1 cellular context compared by ENCODE assay signal in genomic region chr3:186070550-186070949, GRCh38.
TF ChIP-seq lines count a peak whose summit lies in the region.

No MANE protein-coding gene starts in this region.

TF ChIP-seq in HepG2, 621 proteins besides CTCF, POLR2A, EP300 and RAD21 (continues in another document):
- TF ChIP-seq, protein P1, sequence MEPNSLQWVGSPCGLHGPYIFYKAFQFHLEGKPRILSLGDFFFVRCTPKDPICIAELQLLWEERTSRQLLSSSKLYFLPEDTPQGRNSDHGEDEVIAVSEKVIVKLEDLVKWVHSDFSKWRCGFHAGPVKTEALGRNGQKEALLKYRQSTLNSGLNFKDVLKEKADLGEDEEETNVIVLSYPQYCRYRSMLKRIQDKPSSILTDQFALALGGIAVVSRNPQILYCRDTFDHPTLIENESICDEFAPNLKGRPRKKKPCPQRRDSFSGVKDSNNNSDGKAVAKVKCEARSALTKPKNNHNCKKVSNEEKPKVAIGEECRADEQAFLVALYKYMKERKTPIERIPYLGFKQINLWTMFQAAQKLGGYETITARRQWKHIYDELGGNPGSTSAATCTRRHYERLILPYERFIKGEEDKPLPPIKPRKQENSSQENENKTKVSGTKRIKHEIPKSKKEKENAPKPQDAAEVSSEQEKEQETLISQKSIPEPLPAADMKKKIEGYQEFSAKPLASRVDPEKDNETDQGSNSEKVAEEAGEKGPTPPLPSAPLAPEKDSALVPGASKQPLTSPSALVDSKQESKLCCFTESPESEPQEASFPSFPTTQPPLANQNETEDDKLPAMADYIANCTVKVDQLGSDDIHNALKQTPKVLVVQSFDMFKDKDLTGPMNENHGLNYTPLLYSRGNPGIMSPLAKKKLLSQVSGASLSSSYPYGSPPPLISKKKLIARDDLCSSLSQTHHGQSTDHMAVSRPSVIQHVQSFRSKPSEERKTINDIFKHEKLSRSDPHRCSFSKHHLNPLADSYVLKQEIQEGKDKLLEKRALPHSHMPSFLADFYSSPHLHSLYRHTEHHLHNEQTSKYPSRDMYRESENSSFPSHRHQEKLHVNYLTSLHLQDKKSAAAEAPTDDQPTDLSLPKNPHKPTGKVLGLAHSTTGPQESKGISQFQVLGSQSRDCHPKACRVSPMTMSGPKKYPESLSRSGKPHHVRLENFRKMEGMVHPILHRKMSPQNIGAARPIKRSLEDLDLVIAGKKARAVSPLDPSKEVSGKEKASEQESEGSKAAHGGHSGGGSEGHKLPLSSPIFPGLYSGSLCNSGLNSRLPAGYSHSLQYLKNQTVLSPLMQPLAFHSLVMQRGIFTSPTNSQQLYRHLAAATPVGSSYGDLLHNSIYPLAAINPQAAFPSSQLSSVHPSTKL (CRISPR knock-in tag; IDR thresholded peaks at IDR 0.05): peak; percentile 51
- TF ChIP-seq, protein P2, sequence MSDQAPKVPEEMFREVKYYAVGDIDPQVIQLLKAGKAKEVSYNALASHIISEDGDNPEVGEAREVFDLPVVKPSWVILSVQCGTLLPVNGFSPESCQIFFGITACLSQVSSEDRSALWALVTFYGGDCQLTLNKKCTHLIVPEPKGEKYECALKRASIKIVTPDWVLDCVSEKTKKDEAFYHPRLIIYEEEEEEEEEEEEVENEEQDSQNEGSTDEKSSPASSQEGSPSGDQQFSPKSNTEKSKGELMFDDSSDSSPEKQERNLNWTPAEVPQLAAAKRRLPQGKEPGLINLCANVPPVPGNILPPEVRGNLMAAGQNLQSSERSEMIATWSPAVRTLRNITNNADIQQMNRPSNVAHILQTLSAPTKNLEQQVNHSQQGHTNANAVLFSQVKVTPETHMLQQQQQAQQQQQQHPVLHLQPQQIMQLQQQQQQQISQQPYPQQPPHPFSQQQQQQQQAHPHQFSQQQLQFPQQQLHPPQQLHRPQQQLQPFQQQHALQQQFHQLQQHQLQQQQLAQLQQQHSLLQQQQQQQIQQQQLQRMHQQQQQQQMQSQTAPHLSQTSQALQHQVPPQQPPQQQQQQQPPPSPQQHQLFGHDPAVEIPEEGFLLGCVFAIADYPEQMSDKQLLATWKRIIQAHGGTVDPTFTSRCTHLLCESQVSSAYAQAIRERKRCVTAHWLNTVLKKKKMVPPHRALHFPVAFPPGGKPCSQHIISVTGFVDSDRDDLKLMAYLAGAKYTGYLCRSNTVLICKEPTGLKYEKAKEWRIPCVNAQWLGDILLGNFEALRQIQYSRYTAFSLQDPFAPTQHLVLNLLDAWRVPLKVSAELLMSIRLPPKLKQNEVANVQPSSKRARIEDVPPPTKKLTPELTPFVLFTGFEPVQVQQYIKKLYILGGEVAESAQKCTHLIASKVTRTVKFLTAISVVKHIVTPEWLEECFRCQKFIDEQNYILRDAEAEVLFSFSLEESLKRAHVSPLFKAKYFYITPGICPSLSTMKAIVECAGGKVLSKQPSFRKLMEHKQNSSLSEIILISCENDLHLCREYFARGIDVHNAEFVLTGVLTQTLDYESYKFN (CRISPR knock-in tag; conservative IDR thresholded peaks at IDR 0.05): peak; percentile 45; the same call in 1 of the 2 replicates
- no peak for TF ChIP-seq ZC3H4 (CRISPR knock-in tag; IDR thresholded peaks at IDR 0.05; ENCODE audit: borderline replicate concordance)
- TF ChIP-seq THRA (CRISPR knock-in tag; IDR thresholded peaks at IDR 0.05; ENCODE audit: borderline replicate concordance): peak; percentile 88; the same call in 1 of the 2 replicates
- TF ChIP-seq RXRA (CRISPR knock-in tag; IDR thresholded peaks at IDR 0.05): peak; percentile 77; the same call in 1 of the 2 replicates
- TF ChIP-seq ZNF670 (CRISPR knock-in tag; IDR thresholded peaks at IDR 0.05; ENCODE audit: borderline replicate concordance): no peak
- peak; percentile 85 for TF ChIP-seq RXRB (CRISPR knock-in tag; IDR thresholded peaks at IDR 0.05; ENCODE audit: borderline replicate concordance)
- no peak for TF ChIP-seq POLR2AphosphoS5 (IDR thresholded peaks at IDR 0.05; ENCODE audit: low read depth, low read length)
- TF ChIP-seq ETV5 (CRISPR knock-in tag; IDR thresholded peaks at IDR 0.05; ENCODE audit: borderline replicate concordance): peak; percentile 32; the same call in 1 of the 2 replicates
- 0 out of 2 replicates have a peak, but pooled peaks have one; percentile 6 for TF ChIP-seq FOXP1 (IDR thresholded peaks at IDR 0.05)
- peak; percentile 75; the same call in 1 of the 2 replicates for TF ChIP-seq FOXP1 (CRISPR knock-in tag; IDR thresholded peaks at IDR 0.05)
- TF ChIP-seq FOXP4 (CRISPR knock-in tag; IDR thresholded peaks at IDR 0.05): peak; percentile 56
- peak; percentile 67 for TF ChIP-seq TCF7 (IDR thresholded peaks at IDR 0.05; ENCODE audit: low read depth)
- TF ChIP-seq, protein P3, sequence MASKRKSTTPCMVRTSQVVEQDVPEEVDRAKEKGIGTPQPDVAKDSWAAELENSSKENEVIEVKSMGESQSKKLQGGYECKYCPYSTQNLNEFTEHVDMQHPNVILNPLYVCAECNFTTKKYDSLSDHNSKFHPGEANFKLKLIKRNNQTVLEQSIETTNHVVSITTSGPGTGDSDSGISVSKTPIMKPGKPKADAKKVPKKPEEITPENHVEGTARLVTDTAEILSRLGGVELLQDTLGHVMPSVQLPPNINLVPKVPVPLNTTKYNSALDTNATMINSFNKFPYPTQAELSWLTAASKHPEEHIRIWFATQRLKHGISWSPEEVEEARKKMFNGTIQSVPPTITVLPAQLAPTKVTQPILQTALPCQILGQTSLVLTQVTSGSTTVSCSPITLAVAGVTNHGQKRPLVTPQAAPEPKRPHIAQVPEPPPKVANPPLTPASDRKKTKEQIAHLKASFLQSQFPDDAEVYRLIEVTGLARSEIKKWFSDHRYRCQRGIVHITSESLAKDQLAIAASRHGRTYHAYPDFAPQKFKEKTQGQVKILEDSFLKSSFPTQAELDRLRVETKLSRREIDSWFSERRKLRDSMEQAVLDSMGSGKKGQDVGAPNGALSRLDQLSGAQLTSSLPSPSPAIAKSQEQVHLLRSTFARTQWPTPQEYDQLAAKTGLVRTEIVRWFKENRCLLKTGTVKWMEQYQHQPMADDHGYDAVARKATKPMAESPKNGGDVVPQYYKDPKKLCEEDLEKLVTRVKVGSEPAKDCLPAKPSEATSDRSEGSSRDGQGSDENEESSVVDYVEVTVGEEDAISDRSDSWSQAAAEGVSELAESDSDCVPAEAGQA (IDR thresholded peaks at IDR 0.05; ENCODE audit: low read depth): no peak
- TF ChIP-seq, protein P3 (CRISPR knock-in tag; IDR thresholded peaks at IDR 0.05; ENCODE audit: borderline replicate concordance): no peak
- no peak for TF ChIP-seq CREB1 (IDR thresholded peaks at IDR 0.05)
- no peak for TF ChIP-seq CREB1 (CRISPR knock-in tag; IDR thresholded peaks at IDR 0.05)
- TF ChIP-seq BCL6 (CRISPR knock-in tag; IDR thresholded peaks at IDR 0.05): peak; percentile 78
- peak; percentile 44; the same call in 1 of the 2 replicates for TF ChIP-seq GATAD2A (CRISPR knock-in tag; IDR thresholded peaks at IDR 0.05)
- TF ChIP-seq RARA (CRISPR knock-in tag; IDR thresholded peaks at IDR 0.05): peak; percentile 99
- peak; percentile 59 for TF ChIP-seq HNF4A (CRISPR knock-in tag; IDR thresholded peaks at IDR 0.05)
- TF ChIP-seq NFAT5 (CRISPR knock-in tag; IDR thresholded peaks at IDR 0.05): no peak
- no peak for TF ChIP-seq SOX6 (IDR thresholded peaks at IDR 0.05)
- TF ChIP-seq SOX6 (CRISPR knock-in tag; IDR thresholded peaks at IDR 0.05): peak; percentile 24; the same call in 1 of the 2 replicates
- TF ChIP-seq, protein P4, sequence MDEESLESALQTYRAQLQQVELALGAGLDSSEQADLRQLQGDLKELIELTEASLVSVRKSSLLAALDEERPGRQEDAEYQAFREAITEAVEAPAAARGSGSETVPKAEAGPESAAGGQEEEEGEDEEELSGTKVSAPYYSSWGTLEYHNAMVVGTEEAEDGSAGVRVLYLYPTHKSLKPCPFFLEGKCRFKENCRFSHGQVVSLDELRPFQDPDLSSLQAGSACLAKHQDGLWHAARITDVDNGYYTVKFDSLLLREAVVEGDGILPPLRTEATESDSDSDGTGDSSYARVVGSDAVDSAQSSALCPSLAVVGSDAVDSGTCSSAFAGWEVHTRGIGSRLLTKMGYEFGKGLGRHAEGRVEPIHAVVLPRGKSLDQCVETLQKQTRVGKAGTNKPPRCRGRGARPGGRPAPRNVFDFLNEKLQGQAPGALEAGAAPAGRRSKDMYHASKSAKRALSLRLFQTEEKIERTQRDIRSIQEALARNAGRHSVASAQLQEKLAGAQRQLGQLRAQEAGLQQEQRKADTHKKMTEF (CRISPR knock-in tag; IDR thresholded peaks at IDR 0.05): peak; percentile 56
